In the genomic region with DNA sequence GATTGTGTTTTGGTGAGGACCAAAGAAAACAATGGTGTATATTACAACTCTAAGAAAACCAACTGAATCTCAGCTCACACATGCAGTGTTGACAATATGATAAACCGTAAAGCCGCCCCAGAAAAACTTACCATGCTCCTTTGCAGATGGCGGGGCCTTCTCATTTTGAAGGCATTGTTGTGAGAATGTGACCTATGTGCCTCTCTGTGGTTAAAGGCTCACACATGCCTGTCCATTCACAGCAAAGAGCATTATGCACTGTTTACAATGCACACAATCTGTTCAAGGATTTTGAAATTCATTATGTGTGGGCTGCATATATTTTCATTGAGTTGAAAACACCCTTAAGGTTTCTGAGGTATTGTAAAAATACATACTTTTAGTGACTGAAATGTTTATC, we compare ENCODE assay signal across 24 cellular contexts.
A peak's percentile ranks its signal among the peaks of the same experiment; 100 is the strongest.
DNase-seq lines count a peak whose midpoint lies in the region; ATAC-seq and TF ChIP-seq lines count a peak whose summit lies in the region.
"Had no signal": no experiment of that assay in that cellular context is flagged by ENCODE, and none has a peak within 500 bp of the region (broad histone marks: within the 10 kb centered on the region; RNA-seq: fewer than 3 reads in every experiment).

No MANE protein-coding gene starts in this region.

- H3K36me3 Mint-ChIP-seq in neural crest cell (ENCODE audit: low read depth) (peaks cover 3% of the 10 kb centered on the region), HFFc6 (ENCODE audit: low read depth) (no peaks in the 10 kb centered on the region)
- no peaks in the 10 kb centered on the region for H3K36me3 Mint-ChIP-seq in activated CD8-positive, alpha-beta T cell treated with anti-CD3 and anti-CD28 coated beads, Interleukin-2, amount 10 ng/mL, durations not matched to agents 7 days and 5 days (ENCODE audit: low read depth)
- peaks cover 3% of the 10 kb centered on the region for H3K36me3 Mint-ChIP-seq in effector memory CD8-positive, alpha-beta T cell (ENCODE audit: insufficient read depth)
- H3K36me3 Mint-ChIP-seq: activated CD4-positive, alpha-beta memory T cell treated with anti-CD3 and anti-CD28 coated beads for 36 hours; activated naive CD4-positive, alpha-beta T cell treated with anti-CD3 and anti-CD28 coated beads, Interleukin-2, amount 50 U/mL, for 72 hours had no signal

- H3K9me3 ChIP-seq in HAP-1 (0 out of 2 replicates have a peak, but pooled peaks cover 3% of the 10 kb centered on the region), SJCRH30 (replicated peaks) (no peaks in the 10 kb centered on the region)
- H3K9me3 ChIP-seq: mucosa of descending colon, stomach, tibial artery had no signal

- H3K9me3 Mint-ChIP-seq in neural crest cell (no peaks in the 10 kb centered on the region), HFFc6 (no peaks in the 10 kb centered on the region; the same call in 1 of the 2 replicates)
- no peaks in the 10 kb centered on the region for H3K9me3 Mint-ChIP-seq in activated CD8-positive, alpha-beta T cell treated with anti-CD3 and anti-CD28 coated beads, Interleukin-2, amount 10 ng/mL, durations not matched to agents 7 days and 5 days (ENCODE audit: insufficient read depth)
- H3K9me3 Mint-ChIP-seq in effector memory CD8-positive, alpha-beta T cell, result no peaks in the 10 kb centered on the region
- H3K9me3 Mint-ChIP-seq: activated CD4-positive, alpha-beta memory T cell treated with anti-CD3 and anti-CD28 coated beads for 36 hours; activated naive CD4-positive, alpha-beta T cell treated with anti-CD3 and anti-CD28 coated beads, Interleukin-2, amount 50 U/mL, for 72 hours; activated T-helper 2 cell treated with anti-CD3 and anti-CD28 coated beads, Interferon-gamma antibody, Interleukin-2, Interleukin-4, amounts not matched to agents 10 μg/mL and 5 μg/mL and 100 μg/mL, durations not matched to agents 14 hours and 24 hours and 36 hours had no signal

- in situ Hi-C loops in HAP-1 (cut with MboI; ENCODE audit: low sequenced_read_pairs), result no loop called here

- peaks cover 73% of the 10 kb centered on the region for H3K4me1 Mint-ChIP-seq in neural crest cell
- no peaks in the 10 kb centered on the region for H3K4me1 Mint-ChIP-seq in activated CD8-positive, alpha-beta T cell treated with anti-CD3 and anti-CD28 coated beads, Interleukin-2, amount 10 ng/mL, durations not matched to agents 7 days and 5 days (ENCODE audit: low read depth)
- H3K4me1 Mint-ChIP-seq in HFFc6 (ENCODE audit: low read depth), result peaks cover 12% of the 10 kb centered on the region
- H3K4me1 Mint-ChIP-seq in effector memory CD8-positive, alpha-beta T cell (ENCODE audit: low read depth in 2 of 2), result no peaks in the 10 kb centered on the region

- H3K27me3 Mint-ChIP-seq in neural crest cell (ENCODE audit: low read depth) (no peaks in the 10 kb centered on the region), HFFc6 (ENCODE audit: insufficient read depth) (no peaks in the 10 kb centered on the region)
- no peaks in the 10 kb centered on the region for H3K27me3 Mint-ChIP-seq in activated CD8-positive, alpha-beta T cell treated with anti-CD3 and anti-CD28 coated beads, Interleukin-2, amount 10 ng/mL, durations not matched to agents 7 days and 5 days (ENCODE audit: low read depth)
- no peaks in the 10 kb centered on the region for H3K27me3 Mint-ChIP-seq in effector memory CD8-positive, alpha-beta T cell

- no peak overlapping the region for H3K27ac ChIP-seq in SJCRH30
- H3K27ac ChIP-seq: foreskin keratinocyte, PC-9, stomach, tibial artery had no signal

- H3K27me3 ChIP-seq in HAP-1 (ENCODE audit: low read depth), result no peaks in the 10 kb centered on the region
- H3K27me3 ChIP-seq in SJCRH30, result no peaks in the 10 kb centered on the region
- H3K27me3 ChIP-seq: foreskin keratinocyte, stomach, tibial artery had no signal

- CTCF ChIA-PET in activated CD8-positive, alpha-beta T cell treated with anti-CD3 and anti-CD28 coated beads, Interleukin-2, amount 10 ng/mL, durations not matched to agents 7 days and 5 days (lab: Charles Lee), result no interaction called here

- TF ChIP-seq CTCF in choroid plexus epithelial cell (conservative IDR thresholded peaks at IDR 0.05; ENCODE audit: low read depth, low read length) (no peak), neural crest cell (conservative IDR thresholded peaks at IDR 0.05) (no peak), HFFc6 (IDR thresholded peaks at IDR 0.05) (no peak)

- H3K4me3 ChIP-seq in HAP-1 (no peak overlapping the region), SJCRH30 (no peak overlapping the region), choroid plexus epithelial cell (ENCODE audit: low read depth, low read length) (no peak overlapping the region)
- H3K4me3 ChIP-seq: mucosa of descending colon, PC-9, stomach, tibial artery had no signal

- H3K36me3 ChIP-seq in HAP-1 (replicated peaks) (0 out of 2 replicates have a peak, but pooled peaks cover 3% of the 10 kb centered on the region), SJCRH30 (no peaks in the 10 kb centered on the region)
- H3K36me3 ChIP-seq: stomach, tibial artery had no signal

- H3K4me1 ChIP-seq in HAP-1 (peaks cover 35% of the 10 kb centered on the region), SJCRH30 (peaks cover 9% of the 10 kb centered on the region)
- H3K4me1 ChIP-seq: tibial artery had no signal

- H3K27ac Mint-ChIP-seq in neural crest cell (ENCODE audit: unreplicated experiment) (peak overlapping the region; percentile 88), HFFc6 (no peak overlapping the region)
- no peak overlapping the region for H3K27ac Mint-ChIP-seq in activated CD8-positive, alpha-beta T cell treated with anti-CD3 and anti-CD28 coated beads, Interleukin-2, amount 10 ng/mL, durations not matched to agents 7 days and 5 days
- H3K27ac Mint-ChIP-seq in effector memory CD8-positive, alpha-beta T cell, result no peak overlapping the region
- H3K27ac Mint-ChIP-seq: activated CD4-positive, alpha-beta memory T cell treated with anti-CD3 and anti-CD28 coated beads for 36 hours; activated naive CD4-positive, alpha-beta T cell treated with anti-CD3 and anti-CD28 coated beads, Interleukin-2, amount 50 U/mL, for 72 hours; activated T-helper 2 cell treated with anti-CD3 and anti-CD28 coated beads, Interferon-gamma antibody, Interleukin-2, Interleukin-4, amounts not matched to agents 10 μg/mL and 5 μg/mL and 100 μg/mL, durations not matched to agents 14 hours and 24 hours and 36 hours had no signal

- no peak for ATAC-seq in activated CD8-positive, alpha-beta T cell treated with anti-CD3 and anti-CD28 coated beads, Interleukin-2, amount 10 ng/mL, durations not matched to agents 7 days and 5 days
- ATAC-seq in effector memory CD8-positive, alpha-beta T cell (replicated peaks), result no peak
- ATAC-seq: activated CD4-positive, CD25-positive, alpha-beta regulatory T cell treated with anti-CD3 and anti-CD28 coated beads, Interleukin-2, amount 50 U/mL, for 24 hours; activated naive CD4-positive, alpha-beta T cell treated with anti-CD3 and anti-CD28 coated beads, Interleukin-2, amount 50 U/mL, for 72 hours; foreskin keratinocyte; left ventricle myocardium superior; mucosa of descending colon had no signal

- H3K4me3 Mint-ChIP-seq in neural crest cell, result peak overlapping the region; percentile 77
- no peak overlapping the region for H3K4me3 Mint-ChIP-seq in activated CD8-positive, alpha-beta T cell treated with anti-CD3 and anti-CD28 coated beads, Interleukin-2, amount 10 ng/mL, durations not matched to agents 7 days and 5 days
- no peak overlapping the region for H3K4me3 Mint-ChIP-seq in HFFc6
- no peak overlapping the region for H3K4me3 Mint-ChIP-seq in effector memory CD8-positive, alpha-beta T cell
- H3K4me3 Mint-ChIP-seq: activated CD4-positive, alpha-beta memory T cell treated with anti-CD3 and anti-CD28 coated beads for 36 hours had no signal

- POLR2A ChIA-PET in activated CD8-positive, alpha-beta T cell treated with anti-CD3 and anti-CD28 coated beads, Interleukin-2, amount 10 ng/mL, durations not matched to agents 7 days and 5 days (lab: Charles Lee), result no interaction called here

- DNase-seq in HAP-1 (ENCODE audit: low spot score in 2 of 2) (peak; percentile 81 to 97), SJCRH30 (peak; percentile 18 to 31), choroid plexus epithelial cell (ENCODE audit: low read depth) (peak; percentile 74), neural crest cell (ENCODE audit: low read depth, low spot score) (no peak), HFFc6 (no peak)
- DNase-seq in activated CD8-positive, alpha-beta T cell treated with anti-CD3 and anti-CD28 coated beads, Interleukin-2, amount 10 ng/mL, durations not matched to agents 7 days and 5 days, result no peak
- no peak for DNase-seq in effector memory CD8-positive, alpha-beta T cell
- DNase-seq: activated CD4-positive, alpha-beta memory T cell treated with anti-CD3 and anti-CD28 coated beads for 36 hours; aorta; foreskin keratinocyte; left ventricle myocardium superior; mucosa of descending colon; NCI-H1092; NCI-H2029 treated with DMSO at 0.1 percent for 48 hours; NCI-H226; NK-92 treated with Interleukin-12 subunit alpha and Interleukin-12 subunit beta, amount 100 ng/mL, for 24 hours; PC-9; SHP77; stimulated activated CD8-positive, alpha-beta memory T cell treated with anti-CD3 and anti-CD28 coated beads, Interleukin-4, amount 100 ng/mL, for 48 hours; stomach; tibial artery had no signal

Comparison
In these comparisons a context has a peak if more than half of its experiments do, and no peak if none do; other contexts are left out.
1. DNase-seq: peak in HAP-1 (2 of 2), SJCRH30 (2 of 2) and choroid plexus epithelial cell (single experiment); none in neural crest cell (single experiment), activated CD8-positive, alpha-beta T cell treated with anti-CD3 and anti-CD28 coated beads, Interleukin-2, amount 10 ng/mL, durations not matched to agents 7 days and 5 days (single experiment), HFFc6 (single experiment) and effector memory CD8-positive, alpha-beta T cell (0 of 3).